ENCODE assay signal across 35 cellular contexts in genomic region chr1:88330201-88330600, GRCh38.
"Had no signal": no experiment of that assay in that cellular context is flagged by ENCODE, and none has a peak within 500 bp of the region (broad histone marks: within the 10 kb centered on the region; RNA-seq: fewer than 3 reads in every experiment).

No MANE protein-coding gene starts in this region.

- H3K4me3 Mint-ChIP-seq: activated B cell treated with CpG ODN at 0.5 μM for 24 hours; activated CD4-positive, alpha-beta memory T cell treated with anti-CD3 and anti-CD28 coated beads for 36 hours; activated CD4-positive, alpha-beta T cell treated with anti-CD3 and anti-CD28 coated beads, Interleukin-2, amount 10 ng/mL, durations not matched to agents 24 days and 14 days; activated CD8-positive, alpha-beta T cell treated with anti-CD3 and anti-CD28 coated beads for 36 hours; activated naive CD4-positive, alpha-beta T cell treated with anti-CD3 and anti-CD28 coated beads for 36 hours; activated naive CD8-positive, alpha-beta T cell treated with anti-CD3 and anti-CD28 coated beads for 36 hours; activated T-cell treated with anti-CD3 and anti-CD28 coated beads, Interleukin-2, amount 50 U/mL, for 4 hours; activated T-cell treated with anti-CD3 and anti-CD28 coated beads, Interleukin-2, amount 50 U/mL, for 72 hours; activated T-helper 1 cell treated with anti-CD3 and anti-CD28 coated beads, Interleukin-12 subunit alpha, Interleukin-12 subunit beta, Interleukin-2, Interleukin-4 antibody, amounts not matched to agents 30 ng/mL and 10 ng/mL and 1 ng/mL, durations not matched to agents 14 hours and 24 hours and 36 hours; activated T-helper 17 cell treated with anti-CD3 and anti-CD28 coated beads, Interleukin-2, amount 50 U/mL, for 72 hours; T-helper 1 cell treated with Interleukin-12 subunit alpha and Interleukin-12 subunit beta and Interleukin-4 antibody, amounts not matched to agents 30 μg/mL and 1 μg/mL, for 36 hours; T-helper 2 cell treated with Interferon-gamma antibody and Interleukin-4, amounts not matched to agents 5 μg/mL and 100 μg/mL, for 36 hours had no signal

- H3K4me1 ChIP-seq: adrenal gland, breast epithelium had no signal

- H3K9me3 ChIP-seq: adrenal gland, body of pancreas, breast epithelium had no signal

- H3K4me3 ChIP-seq: adrenal gland, body of pancreas, breast epithelium had no signal

- H3K36me3 Mint-ChIP-seq: activated CD4-positive, alpha-beta memory T cell treated with anti-CD3 and anti-CD28 coated beads for 36 hours; activated naive CD4-positive, alpha-beta T cell treated with anti-CD3 and anti-CD28 coated beads, Interleukin-2, amount 50 U/mL, for 72 hours; activated naive CD8-positive, alpha-beta T cell treated with anti-CD3 and anti-CD28 coated beads for 36 hours had no signal

- H3K4me1 Mint-ChIP-seq: activated B cell treated with CpG ODN at 0.5 μM for 24 hours; activated naive CD8-positive, alpha-beta T cell treated with anti-CD3 and anti-CD28 coated beads for 36 hours; activated T-helper 17 cell treated with anti-CD3 and anti-CD28 coated beads, Interleukin-2, amount 50 U/mL, for 72 hours had no signal

- H3K27ac ChIP-seq: adrenal gland, body of pancreas, brain microvascular endothelial cell, breast epithelium, VCaP had no signal

- DNase-seq: activated B cell treated with CpG ODN at 0.5 μM for 24 hours; activated CD4-positive, alpha-beta memory T cell treated with anti-CD3 and anti-CD28 coated beads for 36 hours; activated CD4-positive, alpha-beta T cell treated with anti-CD3 and anti-CD28 coated beads for 4 hours; activated CD4-positive, alpha-beta T cell treated with anti-CD3 and anti-CD28 coated beads, Interleukin-2, amount 10 ng/mL, durations not matched to agents 24 days and 14 days; activated CD4-positive, alpha-beta T cell treated with anti-CD3 and anti-CD28 coated beads, Interleukin-2, amount 50 U/mL, for 1 hour; activated CD4-positive, alpha-beta T cell treated with anti-CD3 and anti-CD28 coated beads, Interleukin-2, amount 50 U/mL, for 4 hours; activated CD4-positive, CD25-positive, alpha-beta regulatory T cell treated with anti-CD3 and anti-CD28 coated beads, Interleukin-2, amount 50 U/mL, for 72 hours; activated CD8-positive, alpha-beta memory T cell treated with anti-CD3 and anti-CD28 coated beads, Interleukin-2, amount 50 U/mL, for 4 hours; activated CD8-positive, alpha-beta T cell treated with anti-CD3 and anti-CD28 coated beads for 36 hours; activated effector memory CD4-positive, alpha-beta T cell treated with anti-CD3 and anti-CD28 coated beads, Interleukin-2, amount 50 U/mL, for 16 hours; activated gamma-delta T cell treated with Interleukin-2 at 50 U/mL for 16 hours; activated naive CD4-positive, alpha-beta T cell; activated naive CD4-positive, alpha-beta T cell treated with anti-CD3 and anti-CD28 coated beads for 36 hours; activated naive CD4-positive, alpha-beta T cell treated with anti-CD3 and anti-CD28 coated beads, Interleukin-2, amount 50 U/mL, for 16 hours; activated naive CD8-positive, alpha-beta T cell treated with anti-CD3 and anti-CD28 coated beads for 36 hours; activated T-cell treated with anti-CD3 and anti-CD28 coated beads for 4 hours; activated T-cell treated with anti-CD3 and anti-CD28 coated beads, Interleukin-2, amount 50 U/mL, for 1 hour; activated T-cell treated with anti-CD3 and anti-CD28 coated beads, Interleukin-2, amount 50 U/mL, for 4 hours; activated T-cell treated with anti-CD3 and anti-CD28 coated beads, Interleukin-2, amount 50 U/mL, for 72 hours; adrenal gland; amniotic stem cell; aorta; body of pancreas; brain microvascular endothelial cell; central memory CD4-positive, alpha-beta T cell; T-helper 1 cell; T-helper 2 cell; T-helper 9 cell had no signal

- H3K27me3 ChIP-seq: adrenal gland, body of pancreas, brain microvascular endothelial cell, breast epithelium had no signal

- H3K9me3 Mint-ChIP-seq: activated B cell treated with CpG ODN at 0.5 μM for 24 hours; activated CD4-positive, alpha-beta memory T cell treated with anti-CD3 and anti-CD28 coated beads for 36 hours; activated CD4-positive, alpha-beta T cell treated with anti-CD3 and anti-CD28 coated beads, Interleukin-2, amount 10 ng/mL, durations not matched to agents 24 days and 14 days; activated CD8-positive, alpha-beta T cell treated with anti-CD3 and anti-CD28 coated beads for 36 hours; activated naive CD4-positive, alpha-beta T cell treated with anti-CD3 and anti-CD28 coated beads for 36 hours; activated naive CD4-positive, alpha-beta T cell treated with anti-CD3 and anti-CD28 coated beads, Interleukin-2, amount 50 U/mL, for 72 hours; activated T-cell treated with anti-CD3 and anti-CD28 coated beads, Interleukin-2, amount 50 U/mL, for 4 hours; activated T-cell treated with anti-CD3 and anti-CD28 coated beads, Interleukin-2, amount 50 U/mL, for 72 hours; activated T-helper 1 cell treated with anti-CD3 and anti-CD28 coated beads, Interleukin-12 subunit alpha, Interleukin-12 subunit beta, Interleukin-2, Interleukin-4 antibody, amounts not matched to agents 30 ng/mL and 10 ng/mL and 1 ng/mL, durations not matched to agents 14 hours and 24 hours and 36 hours; activated T-helper 17 cell treated with anti-CD3 and anti-CD28 coated beads, Interleukin-2, amount 50 U/mL, for 72 hours; T-helper 1 cell treated with Interleukin-12 subunit alpha and Interleukin-12 subunit beta and Interleukin-4 antibody, amounts not matched to agents 30 μg/mL and 1 μg/mL, for 36 hours; T-helper 2 cell treated with Interferon-gamma antibody and Interleukin-4, amounts not matched to agents 5 μg/mL and 100 μg/mL, for 36 hours had no signal

- ATAC-seq: activated CD8-positive, alpha-beta T cell treated with anti-CD3 and anti-CD28 coated beads for 36 hours; activated naive CD4-positive, alpha-beta T cell treated with anti-CD3 and anti-CD28 coated beads, Interleukin-2, amount 50 U/mL, for 72 hours; activated T-cell treated with anti-CD3 and anti-CD28 coated beads, Interleukin-2, amount 50 U/mL, for 4 hours; activated T-cell treated with anti-CD3 and anti-CD28 coated beads, Interleukin-2, amount 50 U/mL, for 72 hours; activated T-helper 17 cell treated with anti-CD3 and anti-CD28 coated beads, Interleukin-2, amount 50 U/mL, for 72 hours; body of pancreas had no signal

- H3K27me3 Mint-ChIP-seq: activated CD4-positive, alpha-beta memory T cell treated with anti-CD3 and anti-CD28 coated beads for 36 hours; activated CD4-positive, alpha-beta T cell treated with anti-CD3 and anti-CD28 coated beads, Interleukin-2, amount 10 ng/mL, durations not matched to agents 24 days and 14 days; activated CD8-positive, alpha-beta T cell treated with anti-CD3 and anti-CD28 coated beads for 36 hours; activated naive CD8-positive, alpha-beta T cell treated with anti-CD3 and anti-CD28 coated beads for 36 hours; activated T-helper 17 cell treated with anti-CD3 and anti-CD28 coated beads, Interleukin-2, amount 50 U/mL, for 72 hours had no signal

- H3K27ac Mint-ChIP-seq: activated B cell treated with CpG ODN at 0.5 μM for 24 hours; activated CD4-positive, alpha-beta memory T cell treated with anti-CD3 and anti-CD28 coated beads for 36 hours; activated CD4-positive, alpha-beta T cell treated with anti-CD3 and anti-CD28 coated beads, Interleukin-2, amount 10 ng/mL, durations not matched to agents 24 days and 14 days; activated CD8-positive, alpha-beta T cell treated with anti-CD3 and anti-CD28 coated beads for 36 hours; activated naive CD4-positive, alpha-beta T cell treated with anti-CD3 and anti-CD28 coated beads for 36 hours; activated naive CD4-positive, alpha-beta T cell treated with anti-CD3 and anti-CD28 coated beads, Interleukin-2, amount 50 U/mL, for 72 hours; activated naive CD8-positive, alpha-beta T cell treated with anti-CD3 and anti-CD28 coated beads for 36 hours; activated T-cell treated with anti-CD3 and anti-CD28 coated beads, Interleukin-2, amount 50 U/mL, for 72 hours; activated T-helper 1 cell treated with anti-CD3 and anti-CD28 coated beads, Interleukin-12 subunit alpha, Interleukin-12 subunit beta, Interleukin-2, Interleukin-4 antibody, amounts not matched to agents 30 ng/mL and 10 ng/mL and 1 ng/mL, durations not matched to agents 14 hours and 24 hours and 36 hours; activated T-helper 17 cell treated with anti-CD3 and anti-CD28 coated beads, Interleukin-2, amount 50 U/mL, for 72 hours; T-helper 1 cell treated with Interleukin-12 subunit alpha and Interleukin-12 subunit beta and Interleukin-4 antibody, amounts not matched to agents 30 μg/mL and 1 μg/mL, for 36 hours; T-helper 2 cell treated with Interferon-gamma antibody and Interleukin-4, amounts not matched to agents 5 μg/mL and 100 μg/mL, for 36 hours had no signal

- H3K36me3 ChIP-seq: adrenal gland, brain microvascular endothelial cell, breast epithelium had no signal
